18 cellular contexts compared by ENCODE assay signal in genomic region chr22:37118083-37118482, GRCh38. TPM values are rescaled to one million over a fixed set of nuclear protein-coding genes. Genes with fewer than 3 reads are reported as not detected.
DNase-seq lines count a peak whose midpoint lies in the region; ATAC-seq and TF ChIP-seq lines count a peak whose summit lies in the region.
"Had no signal": no experiment of that assay in that cellular context is flagged by ENCODE, and none has a peak within 500 bp of the region (broad histone marks: within the 10 kb centered on the region; RNA-seq: fewer than 3 reads in every experiment).

No MANE protein-coding gene starts in this region.

- peak overlapping the region; percentile 74 for H3K27ac Mint-ChIP-seq in activated naive CD4-positive, alpha-beta T cell treated with anti-CD3 and anti-CD28 coated beads, Interleukin-2, amount 50 U/mL, for 24 hours
- peak overlapping the region; percentile 11 to 72 for H3K27ac Mint-ChIP-seq in T-cell
- H3K27ac Mint-ChIP-seq in activated T-helper 1 cell treated with anti-CD3 and anti-CD28 coated beads, Interleukin-12 subunit alpha, Interleukin-12 subunit beta, Interleukin-2, Interleukin-4 antibody, amounts not matched to agents 30 ng/mL and 10 ng/mL and 1 ng/mL, durations not matched to agents 14 hours and 24 hours and 36 hours: peak overlapping the region; percentile 62
- peak overlapping the region in 7 of 9 donors; percentile 38 to 99 (median 73) for H3K27ac Mint-ChIP-seq in naive thymus-derived CD4-positive, alpha-beta T cell
- H3K27ac Mint-ChIP-seq: B cell; CD8-positive, alpha-beta T cell; H9 had no signal

- H3K27me3 Mint-ChIP-seq in activated naive CD4-positive, alpha-beta T cell treated with anti-CD3 and anti-CD28 coated beads, Interleukin-2, amount 50 U/mL, for 24 hours: no peaks in the 10 kb centered on the region
- H3K27me3 Mint-ChIP-seq in T-cell: no peaks in the 10 kb centered on the region
- peaks cover 2% of the 10 kb centered on the region for H3K27me3 Mint-ChIP-seq in activated T-helper 1 cell treated with anti-CD3 and anti-CD28 coated beads, Interleukin-12 subunit alpha, Interleukin-12 subunit beta, Interleukin-2, Interleukin-4 antibody, amounts not matched to agents 30 ng/mL and 10 ng/mL and 1 ng/mL, durations not matched to agents 14 hours and 24 hours and 36 hours (ENCODE audit: insufficient read depth)
- H3K27me3 Mint-ChIP-seq in naive thymus-derived CD4-positive, alpha-beta T cell: peaks cover 0 to 2% (median 0%) of the 10 kb centered on the region in 5 donors
- H3K27me3 Mint-ChIP-seq: B cell had no signal

- no peak overlapping the region for H3K4me3 ChIP-seq in naive thymus-derived CD4-positive, alpha-beta T cell (ENCODE audit: low read length)
- no peak overlapping the region for H3K4me3 ChIP-seq in left ventricle myocardium inferior
- H3K4me3 ChIP-seq: GM12878 had no signal

- no peaks in the 10 kb centered on the region for H3K27me3 ChIP-seq in naive thymus-derived CD4-positive, alpha-beta T cell (ENCODE audit: control insufficient read depth in 2 of 2, insufficient read depth in 2 of 2, low read length in 2 of 2)
- peaks cover 83% of the 10 kb centered on the region for H3K27me3 ChIP-seq in left ventricle myocardium inferior (ENCODE audit: low read depth)

- H3K36me3 Mint-ChIP-seq in activated naive CD4-positive, alpha-beta T cell treated with anti-CD3 and anti-CD28 coated beads, Interleukin-2, amount 50 U/mL, for 24 hours: peaks cover 8% of the 10 kb centered on the region
- no peaks in the 10 kb centered on the region for H3K36me3 Mint-ChIP-seq in T-cell
- peaks cover 28% of the 10 kb centered on the region for H3K36me3 Mint-ChIP-seq in activated T-helper 1 cell treated with anti-CD3 and anti-CD28 coated beads, Interleukin-12 subunit alpha, Interleukin-12 subunit beta, Interleukin-2, Interleukin-4 antibody, amounts not matched to agents 30 ng/mL and 10 ng/mL and 1 ng/mL, durations not matched to agents 14 hours and 24 hours and 36 hours (ENCODE audit: low read depth)
- H3K36me3 Mint-ChIP-seq in naive thymus-derived CD4-positive, alpha-beta T cell: peaks cover 0 to 16% (median 0%) of the 10 kb centered on the region in 5 donors

- no peak for DNase-seq in activated naive CD4-positive, alpha-beta T cell treated with Interleukin-2 at 50 U/mL for 16 hours
- DNase-seq in T-cell (no peak), left ventricle myocardium inferior (no peak), DMS53 (lab: John Stamatoyannopoulos, UW) (no peak)
- no peak for DNase-seq in activated T-helper 1 cell treated with anti-CD3 and anti-CD28 coated beads, Interleukin-12 subunit alpha, Interleukin-12 subunit beta, Interleukin-2, Interleukin-4 antibody, amounts not matched to agents 30 ng/mL and 10 ng/mL and 1 ng/mL, durations not matched to agents 14 hours and 24 hours and 36 hours (ENCODE audit: low spot score)
- no peak for DNase-seq in naive thymus-derived CD4-positive, alpha-beta T cell
- DNase-seq: CD8-positive, alpha-beta T cell; DND-41; H9; NCI-H187 treated with DMSO at 0.1 percent for 48 hours; NCI-H446; SHP77 had no signal

- TF ChIP-seq CTCF in left ventricle myocardium inferior (IDR thresholded peaks at IDR 0.05; ENCODE audit: borderline replicate concordance): no peak

- no peaks in the 10 kb centered on the region for H3K9me3 ChIP-seq in naive thymus-derived CD4-positive, alpha-beta T cell (ENCODE audit: control insufficient read depth in 2 of 3, low read length in 3 of 3)
- H3K9me3 ChIP-seq in left ventricle myocardium inferior (replicated peaks): no peaks in the 10 kb centered on the region

- H3K9me3 Mint-ChIP-seq in activated naive CD4-positive, alpha-beta T cell treated with anti-CD3 and anti-CD28 coated beads, Interleukin-2, amount 50 U/mL, for 24 hours: no peaks in the 10 kb centered on the region
- no peaks in the 10 kb centered on the region for H3K9me3 Mint-ChIP-seq in T-cell
- no peaks in the 10 kb centered on the region for H3K9me3 Mint-ChIP-seq in activated T-helper 1 cell treated with anti-CD3 and anti-CD28 coated beads, Interleukin-12 subunit alpha, Interleukin-12 subunit beta, Interleukin-2, Interleukin-4 antibody, amounts not matched to agents 30 ng/mL and 10 ng/mL and 1 ng/mL, durations not matched to agents 14 hours and 24 hours and 36 hours
- H3K9me3 Mint-ChIP-seq in naive thymus-derived CD4-positive, alpha-beta T cell: no peaks in the 10 kb centered on the region
- H3K9me3 Mint-ChIP-seq: CD8-positive, alpha-beta T cell; H9 had no signal

- ATAC-seq in T-cell (replicated peaks in 1 of 4) (no peak), HG02973 (IDR thresholded peaks at IDR 0.05; ENCODE audit: unreplicated experiment) (no peak)
- no peak for ATAC-seq in naive thymus-derived CD4-positive, alpha-beta T cell
- ATAC-seq: CD8-positive, alpha-beta T cell; GM12878 had no signal

- no peaks in the 10 kb centered on the region for H3K36me3 ChIP-seq in naive thymus-derived CD4-positive, alpha-beta T cell (ENCODE audit: control insufficient read depth in 2 of 3, insufficient read depth in 3 of 3, low read length in 3 of 3)
- no peaks in the 10 kb centered on the region for H3K36me3 ChIP-seq in left ventricle myocardium inferior

- peaks cover 61% of the 10 kb centered on the region for H3K4me1 Mint-ChIP-seq in activated naive CD4-positive, alpha-beta T cell treated with anti-CD3 and anti-CD28 coated beads, Interleukin-2, amount 50 U/mL, for 24 hours
- H3K4me1 Mint-ChIP-seq in T-cell: peaks cover 35 to 56% (median 50%) of the 10 kb centered on the region in 3 donors
- peaks cover 74% of the 10 kb centered on the region for H3K4me1 Mint-ChIP-seq in activated T-helper 1 cell treated with anti-CD3 and anti-CD28 coated beads, Interleukin-12 subunit alpha, Interleukin-12 subunit beta, Interleukin-2, Interleukin-4 antibody, amounts not matched to agents 30 ng/mL and 10 ng/mL and 1 ng/mL, durations not matched to agents 14 hours and 24 hours and 36 hours (ENCODE audit: low read depth)
- H3K4me1 Mint-ChIP-seq in naive thymus-derived CD4-positive, alpha-beta T cell: peaks cover 19 to 78% (median 51%) of the 10 kb centered on the region in 7 donors

- H3K4me1 ChIP-seq in naive thymus-derived CD4-positive, alpha-beta T cell (ENCODE audit: control insufficient read depth in 2 of 2, insufficient read depth in 2 of 2, low read length in 2 of 2): peaks cover 19 to 26% of the 10 kb centered on the region in 2 donors
- H3K4me1 ChIP-seq in left ventricle myocardium inferior: no peaks in the 10 kb centered on the region

- CTCF ChIA-PET in T-cell (lab: Charles Lee): interaction anchor here in 1 of 2 donors (0.7 kb wide), 1 partner anchor 342 kb away, joined by 5 read pairs; the partner anchor contains the start of gene IFT27
- CTCF ChIA-PET in naive thymus-derived CD4-positive, alpha-beta T cell (lab: Charles Lee): interaction anchor here (1.2 kb wide), 1 partner anchor 8 kb away, joined by 4 read pairs; no protein-coding TSS in a partner anchor

- intact Hi-C loops in activated T-helper 1 cell treated with anti-CD3 and anti-CD28 coated beads, Interleukin-12 subunit alpha, Interleukin-12 subunit beta, Interleukin-2, Interleukin-4 antibody, amounts not matched to agents 30 ng/mL and 10 ng/mL and 1 ng/mL, durations not matched to agents 14 hours and 24 hours and 36 hours (cut with micrococcal nuclease): no loop called here
- intact Hi-C loops in naive thymus-derived CD4-positive, alpha-beta T cell (cut with micrococcal nuclease): no loop called here
- intact Hi-C loops in left ventricle myocardium inferior (cut with micrococcal nuclease): no loop called here

- H3K27ac ChIP-seq in naive thymus-derived CD4-positive, alpha-beta T cell (ENCODE audit: low read depth, low read length): no peak overlapping the region
- H3K27ac ChIP-seq in left ventricle myocardium inferior (replicated peaks): no peak overlapping the region
- H3K27ac ChIP-seq: HL-60 had no signal

- POLR2A ChIA-PET in T-cell (lab: Charles Lee): no interaction called here
- POLR2A ChIA-PET in naive thymus-derived CD4-positive, alpha-beta T cell (lab: Charles Lee): no interaction called here

- H3K4me3 Mint-ChIP-seq in activated naive CD4-positive, alpha-beta T cell treated with anti-CD3 and anti-CD28 coated beads, Interleukin-2, amount 50 U/mL, for 24 hours: peak overlapping the region; percentile 13
- H3K4me3 Mint-ChIP-seq in T-cell: peak overlapping the region in 1 of 3 donors; percentile 11
- no peak overlapping the region for H3K4me3 Mint-ChIP-seq in activated T-helper 1 cell treated with anti-CD3 and anti-CD28 coated beads, Interleukin-12 subunit alpha, Interleukin-12 subunit beta, Interleukin-2, Interleukin-4 antibody, amounts not matched to agents 30 ng/mL and 10 ng/mL and 1 ng/mL, durations not matched to agents 14 hours and 24 hours and 36 hours
- H3K4me3 Mint-ChIP-seq in naive thymus-derived CD4-positive, alpha-beta T cell: peak overlapping the region in 3 of 10 donors; percentile 10 to 54 (median 19)
- H3K4me3 Mint-ChIP-seq: B cell; CD8-positive, alpha-beta T cell; H9 had no signal

RNA-seq across cellular contexts. Expression of gene TMPRSS6, which starts 8.6 kb away (rescaled TPM):
- 1 to 10 TPM in 3 of 5 donors, under 1 TPM in 2; 0.40 to 1.3 (median 1.1) TPM for total RNA-seq in T-cell
- 2.3 and 3.3 TPM in 2 replicates for total RNA-seq in activated T-helper 1 cell treated with anti-CD3 and anti-CD28 coated beads, Interleukin-12 subunit alpha, Interleukin-12 subunit beta, Interleukin-2, Interleukin-4 antibody, amounts not matched to agents 30 ng/mL and 10 ng/mL and 1 ng/mL, durations not matched to agents 14 hours and 24 hours and 36 hours
- total RNA-seq in naive thymus-derived CD4-positive, alpha-beta T cell: 1 to 10 TPM in 2 of 5 experiments, under 1 TPM in 3; 0.22 to 3.2 (median 0.32) TPM
- polyA plus RNA-seq in naive thymus-derived CD4-positive, alpha-beta T cell: not detected
- not detected for total RNA-seq in left ventricle myocardium inferior
- total RNA-seq: B cell, H9 had no signal
- polyA plus RNA-seq: AG04450 had no signal

RNA-seq across cellular contexts. Expression of gene IL2RB, which starts 31.6 kb away (rescaled TPM):
- total RNA-seq in T-cell (100 to 1,000 TPM in 2 of 5 donors, 10 to 100 TPM in 3; 53.6 to 118 (median 98.1) TPM), left ventricle myocardium inferior (0.99 TPM)
- total RNA-seq in activated T-helper 1 cell treated with anti-CD3 and anti-CD28 coated beads, Interleukin-12 subunit alpha, Interleukin-12 subunit beta, Interleukin-2, Interleukin-4 antibody, amounts not matched to agents 30 ng/mL and 10 ng/mL and 1 ng/mL, durations not matched to agents 14 hours and 24 hours and 36 hours: 273 and 278 TPM in 2 replicates
- total RNA-seq in naive thymus-derived CD4-positive, alpha-beta T cell: 100 to 1,000 TPM in 2 of 5 experiments, 10 to 100 TPM in 3; 14.3 to 209 (median 44.1) TPM
- polyA plus RNA-seq in naive thymus-derived CD4-positive, alpha-beta T cell: 10 to 100 TPM; 13.6 to 20.2 TPM
